31 cellular contexts compared by ENCODE assay signal in genomic region chr11:58649623-58650022, GRCh38.
"Had no signal": no experiment of that assay in that cellular context is flagged by ENCODE, and none has a peak within 500 bp of the region (broad histone marks: within the 10 kb centered on the region; RNA-seq: fewer than 3 reads in every experiment).

No MANE protein-coding gene starts in this region.

- H3K9me3 ChIP-seq: adrenal gland, body of pancreas had no signal

- H3K27ac ChIP-seq: adrenal gland, body of pancreas, brain microvascular endothelial cell, breast epithelium, VCaP had no signal

- ATAC-seq: activated CD8-positive, alpha-beta T cell treated with anti-CD3 and anti-CD28 coated beads for 36 hours; activated naive CD4-positive, alpha-beta T cell treated with anti-CD3 and anti-CD28 coated beads, Interleukin-2, amount 50 U/mL, for 72 hours; activated T-cell treated with anti-CD3 and anti-CD28 coated beads, Interleukin-2, amount 50 U/mL, for 4 hours; activated T-cell treated with anti-CD3 and anti-CD28 coated beads, Interleukin-2, amount 50 U/mL, for 72 hours; activated T-helper 17 cell treated with anti-CD3 and anti-CD28 coated beads, Interleukin-2, amount 50 U/mL, for 72 hours; body of pancreas had no signal

- H3K36me3 ChIP-seq: adrenal gland, brain microvascular endothelial cell, breast epithelium had no signal

- DNase-seq: activated B cell treated with CpG ODN at 0.5 μM for 24 hours; activated CD4-positive, alpha-beta memory T cell treated with anti-CD3 and anti-CD28 coated beads for 36 hours; activated CD4-positive, alpha-beta T cell treated with anti-CD3 and anti-CD28 coated beads for 4 hours; activated CD4-positive, alpha-beta T cell treated with anti-CD3 and anti-CD28 coated beads, Interleukin-2, amount 10 ng/mL, durations not matched to agents 24 days and 14 days; activated CD4-positive, alpha-beta T cell treated with anti-CD3 and anti-CD28 coated beads, Interleukin-2, amount 50 U/mL, for 1 hour; activated CD4-positive, alpha-beta T cell treated with anti-CD3 and anti-CD28 coated beads, Interleukin-2, amount 50 U/mL, for 4 hours; activated CD4-positive, CD25-positive, alpha-beta regulatory T cell treated with anti-CD3 and anti-CD28 coated beads, Interleukin-2, amount 50 U/mL, for 72 hours; activated CD8-positive, alpha-beta memory T cell treated with anti-CD3 and anti-CD28 coated beads, Interleukin-2, amount 50 U/mL, for 4 hours; activated CD8-positive, alpha-beta T cell treated with anti-CD3 and anti-CD28 coated beads for 36 hours; activated effector memory CD4-positive, alpha-beta T cell treated with anti-CD3 and anti-CD28 coated beads, Interleukin-2, amount 50 U/mL, for 16 hours; activated gamma-delta T cell treated with Interleukin-2 at 50 U/mL for 16 hours; activated naive CD4-positive, alpha-beta T cell; activated naive CD4-positive, alpha-beta T cell treated with anti-CD3 and anti-CD28 coated beads for 36 hours; activated naive CD4-positive, alpha-beta T cell treated with anti-CD3 and anti-CD28 coated beads, Interleukin-2, amount 50 U/mL, for 16 hours; activated naive CD8-positive, alpha-beta T cell treated with anti-CD3 and anti-CD28 coated beads for 36 hours; activated T-cell treated with anti-CD3 and anti-CD28 coated beads for 4 hours; activated T-cell treated with anti-CD3 and anti-CD28 coated beads, Interleukin-2, amount 50 U/mL, for 1 hour; activated T-cell treated with anti-CD3 and anti-CD28 coated beads, Interleukin-2, amount 50 U/mL, for 4 hours; activated T-cell treated with anti-CD3 and anti-CD28 coated beads, Interleukin-2, amount 50 U/mL, for 72 hours; adrenal gland; amniotic stem cell; aorta; body of pancreas; brain microvascular endothelial cell; central memory CD4-positive, alpha-beta T cell; T-helper 2 cell; T-helper 9 cell had no signal

- H3K4me1 ChIP-seq: adrenal gland, breast epithelium had no signal

- H3K4me3 ChIP-seq: adrenal gland, body of pancreas, breast epithelium had no signal

- H3K27me3 ChIP-seq: adrenal gland, body of pancreas, brain microvascular endothelial cell, breast epithelium had no signal
